ENCODE assay signal across 2 cellular contexts in the genomic region with DNA sequence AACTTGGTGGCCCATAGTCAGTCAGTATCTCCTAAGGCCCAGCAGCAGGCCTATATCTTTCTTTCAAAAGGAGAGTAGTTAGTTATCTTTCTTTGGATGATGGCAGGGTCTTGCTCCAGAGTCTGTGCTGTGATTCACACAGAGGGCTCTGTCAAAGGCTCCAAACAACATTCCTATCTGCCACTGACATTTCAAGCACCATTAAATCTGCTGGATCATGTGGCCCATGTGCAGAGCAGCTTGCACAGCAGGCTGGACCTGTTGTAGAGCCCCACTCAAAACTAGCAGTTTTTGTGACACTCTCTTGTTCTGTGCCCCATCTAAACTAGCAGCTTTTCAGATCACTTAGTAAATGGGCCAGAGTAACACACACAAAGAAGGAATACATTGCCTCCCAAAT.
TF ChIP-seq lines count a peak whose summit lies in the region.

No MANE protein-coding gene starts in this region.

TF ChIP-seq in IMR-90, 13 proteins besides CTCF, POLR2A, EP300 and RAD21 (continued from another document):
- TF ChIP-seq, protein P1, sequence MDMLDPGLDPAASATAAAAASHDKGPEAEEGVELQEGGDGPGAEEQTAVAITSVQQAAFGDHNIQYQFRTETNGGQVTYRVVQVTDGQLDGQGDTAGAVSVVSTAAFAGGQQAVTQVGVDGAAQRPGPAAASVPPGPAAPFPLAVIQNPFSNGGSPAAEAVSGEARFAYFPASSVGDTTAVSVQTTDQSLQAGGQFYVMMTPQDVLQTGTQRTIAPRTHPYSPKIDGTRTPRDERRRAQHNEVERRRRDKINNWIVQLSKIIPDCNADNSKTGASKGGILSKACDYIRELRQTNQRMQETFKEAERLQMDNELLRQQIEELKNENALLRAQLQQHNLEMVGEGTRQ (IDR thresholded peaks at IDR 0.05; ENCODE audit: low read depth, low read length), result no peak
- TF ChIP-seq, protein P2, sequence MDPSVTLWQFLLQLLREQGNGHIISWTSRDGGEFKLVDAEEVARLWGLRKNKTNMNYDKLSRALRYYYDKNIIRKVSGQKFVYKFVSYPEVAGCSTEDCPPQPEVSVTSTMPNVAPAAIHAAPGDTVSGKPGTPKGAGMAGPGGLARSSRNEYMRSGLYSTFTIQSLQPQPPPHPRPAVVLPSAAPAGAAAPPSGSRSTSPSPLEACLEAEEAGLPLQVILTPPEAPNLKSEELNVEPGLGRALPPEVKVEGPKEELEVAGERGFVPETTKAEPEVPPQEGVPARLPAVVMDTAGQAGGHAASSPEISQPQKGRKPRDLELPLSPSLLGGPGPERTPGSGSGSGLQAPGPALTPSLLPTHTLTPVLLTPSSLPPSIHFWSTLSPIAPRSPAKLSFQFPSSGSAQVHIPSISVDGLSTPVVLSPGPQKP (IDR thresholded peaks at IDR 0.05; ENCODE audit: borderline replicate concordance, low read depth, low read length), result no peak
- TF ChIP-seq FOS (IDR thresholded peaks at IDR 0.05; ENCODE audit: low read depth, low read length) (no peak), NFE2L2 (IDR thresholded peaks at IDR 0.05; ENCODE audit: low read depth, low read length) (no peak), CEBPB (IDR thresholded peaks at IDR 0.05; ENCODE audit: low read depth, low read length) (no peak), CHD1 (IDR thresholded peaks at IDR 0.05; ENCODE audit: low read depth, low read length) (no peak)

TF ChIP-seq in SK-N-SH treated with all-trans-retinoic acid at 6 μM for 48 hours, 23 proteins besides CTCF, POLR2A, EP300 and RAD21 (continued from another document):
- TF ChIP-seq TCF4 (CRISPR knock-in tag; IDR thresholded peaks at IDR 0.05; ENCODE audit: borderline replicate concordance), result no peak
- TF ChIP-seq, protein P3, sequence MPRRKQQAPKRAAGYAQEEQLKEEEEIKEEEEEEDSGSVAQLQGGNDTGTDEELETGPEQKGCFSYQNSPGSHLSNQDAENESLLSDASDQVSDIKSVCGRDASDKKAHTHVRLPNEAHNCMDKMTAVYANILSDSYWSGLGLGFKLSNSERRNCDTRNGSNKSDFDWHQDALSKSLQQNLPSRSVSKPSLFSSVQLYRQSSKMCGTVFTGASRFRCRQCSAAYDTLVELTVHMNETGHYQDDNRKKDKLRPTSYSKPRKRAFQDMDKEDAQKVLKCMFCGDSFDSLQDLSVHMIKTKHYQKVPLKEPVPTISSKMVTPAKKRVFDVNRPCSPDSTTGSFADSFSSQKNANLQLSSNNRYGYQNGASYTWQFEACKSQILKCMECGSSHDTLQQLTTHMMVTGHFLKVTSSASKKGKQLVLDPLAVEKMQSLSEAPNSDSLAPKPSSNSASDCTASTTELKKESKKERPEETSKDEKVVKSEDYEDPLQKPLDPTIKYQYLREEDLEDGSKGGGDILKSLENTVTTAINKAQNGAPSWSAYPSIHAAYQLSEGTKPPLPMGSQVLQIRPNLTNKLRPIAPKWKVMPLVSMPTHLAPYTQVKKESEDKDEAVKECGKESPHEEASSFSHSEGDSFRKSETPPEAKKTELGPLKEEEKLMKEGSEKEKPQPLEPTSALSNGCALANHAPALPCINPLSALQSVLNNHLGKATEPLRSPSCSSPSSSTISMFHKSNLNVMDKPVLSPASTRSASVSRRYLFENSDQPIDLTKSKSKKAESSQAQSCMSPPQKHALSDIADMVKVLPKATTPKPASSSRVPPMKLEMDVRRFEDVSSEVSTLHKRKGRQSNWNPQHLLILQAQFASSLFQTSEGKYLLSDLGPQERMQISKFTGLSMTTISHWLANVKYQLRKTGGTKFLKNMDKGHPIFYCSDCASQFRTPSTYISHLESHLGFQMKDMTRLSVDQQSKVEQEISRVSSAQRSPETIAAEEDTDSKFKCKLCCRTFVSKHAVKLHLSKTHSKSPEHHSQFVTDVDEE (CRISPR knock-in tag; IDR thresholded peaks at IDR 0.05), result no peak
- TF ChIP-seq, protein P4, sequence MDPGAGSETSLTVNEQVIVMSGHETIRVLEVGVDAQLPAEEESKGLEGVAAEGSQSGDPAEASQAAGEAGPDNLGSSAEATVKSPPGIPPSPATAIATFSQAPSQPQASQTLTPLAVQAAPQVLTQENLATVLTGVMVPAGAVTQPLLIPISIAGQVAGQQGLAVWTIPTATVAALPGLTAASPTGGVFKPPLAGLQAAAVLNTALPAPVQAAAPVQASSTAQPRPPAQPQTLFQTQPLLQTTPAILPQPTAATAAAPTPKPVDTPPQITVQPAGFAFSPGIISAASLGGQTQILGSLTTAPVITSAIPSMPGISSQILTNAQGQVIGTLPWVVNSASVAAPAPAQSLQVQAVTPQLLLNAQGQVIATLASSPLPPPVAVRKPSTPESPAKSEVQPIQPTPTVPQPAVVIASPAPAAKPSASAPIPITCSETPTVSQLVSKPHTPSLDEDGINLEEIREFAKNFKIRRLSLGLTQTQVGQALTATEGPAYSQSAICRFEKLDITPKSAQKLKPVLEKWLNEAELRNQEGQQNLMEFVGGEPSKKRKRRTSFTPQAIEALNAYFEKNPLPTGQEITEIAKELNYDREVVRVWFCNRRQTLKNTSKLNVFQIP (CRISPR knock-in tag; IDR thresholded peaks at IDR 0.05; ENCODE audit: borderline replicate concordance, low read depth), result no peak
- TF ChIP-seq, protein P5, sequence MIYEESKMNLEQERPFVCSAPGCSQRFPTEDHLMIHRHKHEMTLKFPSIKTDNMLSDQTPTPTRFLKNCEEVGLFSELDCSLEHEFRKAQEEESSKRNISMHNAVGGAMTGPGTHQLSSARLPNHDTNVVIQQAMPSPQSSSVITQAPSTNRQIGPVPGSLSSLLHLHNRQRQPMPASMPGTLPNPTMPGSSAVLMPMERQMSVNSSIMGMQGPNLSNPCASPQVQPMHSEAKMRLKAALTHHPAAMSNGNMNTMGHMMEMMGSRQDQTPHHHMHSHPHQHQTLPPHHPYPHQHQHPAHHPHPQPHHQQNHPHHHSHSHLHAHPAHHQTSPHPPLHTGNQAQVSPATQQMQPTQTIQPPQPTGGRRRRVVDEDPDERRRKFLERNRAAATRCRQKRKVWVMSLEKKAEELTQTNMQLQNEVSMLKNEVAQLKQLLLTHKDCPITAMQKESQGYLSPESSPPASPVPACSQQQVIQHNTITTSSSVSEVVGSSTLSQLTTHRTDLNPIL (CRISPR knock-in tag; IDR thresholded peaks at IDR 0.05; ENCODE audit: low read depth), result no peak
- no peak for TF ChIP-seq CSDC2 (CRISPR knock-in tag; IDR thresholded peaks at IDR 0.05)
